ENCODE assay signal across 24 cellular contexts in the genomic region with DNA sequence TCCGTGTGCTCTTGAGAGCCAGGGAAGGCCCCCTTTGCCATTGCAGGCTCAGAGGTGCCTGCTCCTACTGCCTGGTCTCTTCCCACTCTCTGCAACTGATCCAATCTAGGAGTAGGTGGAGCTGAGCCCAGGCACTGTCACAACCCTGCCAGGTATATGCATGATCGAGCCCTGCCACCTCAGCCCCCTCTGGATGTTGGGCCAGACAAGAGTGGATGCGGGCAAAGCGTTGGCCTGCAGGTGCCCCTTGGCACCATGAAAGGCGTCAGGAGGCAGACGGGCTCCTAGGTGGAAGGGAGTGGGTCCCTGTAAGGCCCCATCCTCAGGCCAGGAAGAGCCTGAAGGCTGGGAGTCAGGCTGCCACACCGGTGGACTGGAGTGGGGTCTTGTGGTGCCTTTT. TPM values are rescaled to one million over a fixed set of nuclear protein-coding genes. Genes with fewer than 3 reads are reported as not detected.
A peak's percentile ranks its signal among the peaks of the same experiment; 100 is the strongest.
DNase-seq lines count a peak whose midpoint lies in the region; ATAC-seq, FAIRE-seq and TF ChIP-seq lines count a peak whose summit lies in the region.
"Had no signal": no experiment of that assay in that cellular context is flagged by ENCODE, and none has a peak within 500 bp of the region (broad histone marks: within the 10 kb centered on the region; RNA-seq: fewer than 3 reads in every experiment).

No MANE protein-coding gene starts in this region.

- TF ChIP-seq POLR2A in upper lobe of left lung (IDR thresholded peaks at IDR 0.05) = no peak

- DNase-seq in Right ventricle myocardium superior (peak; percentile 30), left ventricle myocardium inferior (no peak), kidney (peak; percentile 53), lower lobe of right lung (no peak), upper lobe of left lung (peak in 1 of 2 donors; percentile 20), NCI-H524 treated with DMSO at 0.1 percent for 48 hours (lab: John Stamatoyannopoulos, UW) (no peak), RCC 7860 (ENCODE audit: low spot score) (no peak)
- DNase-seq: 8988T; CD4-positive, alpha-beta memory T cell; DMS153; DMS79; GDM1; HFFc6 had no signal

- H3K9me3 ChIP-seq in left ventricle myocardium inferior (replicated peaks) (no peaks in the 10 kb centered on the region), kidney (ENCODE audit: control insufficient read depth in 1 of 2, low read length in 2 of 2) (no peaks in the 10 kb centered on the region), lower lobe of right lung (no peaks in the 10 kb centered on the region), upper lobe of left lung (no peaks in the 10 kb centered on the region)
- H3K9me3 ChIP-seq: BLaER1 had no signal

- no peak overlapping the region for H3K4me3 ChIP-seq in left ventricle myocardium inferior
- no peak overlapping the region for H3K4me3 ChIP-seq in kidney (ENCODE audit: low read length in 2 of 2)
- no peak overlapping the region for H3K4me3 ChIP-seq in lower lobe of right lung
- H3K4me3 ChIP-seq in upper lobe of left lung = no peak overlapping the region
- H3K4me3 ChIP-seq: BLaER1, GM23338 had no signal

- FAIRE-seq in kidney (lab: Jason Lieb, UNC) (no peak), RCC 7860 (lab: Jason Lieb, UNC) (no peak)
- FAIRE-seq: GM12892, GM18507 had no signal

- H3K4me1 ChIP-seq in left ventricle myocardium inferior (no peaks in the 10 kb centered on the region), kidney (ENCODE audit: control insufficient read depth in 1 of 2, insufficient read depth in 1 of 2, low read depth in 1 of 2, low read length in 2 of 2) (no peaks in the 10 kb centered on the region), lower lobe of right lung (no peaks in the 10 kb centered on the region), upper lobe of left lung (peaks cover 0 to 11% (median 0%) of the 10 kb centered on the region in 4 donors)
- H3K4me1 ChIP-seq: BLaER1 had no signal

- no peak overlapping the region for H3K9ac ChIP-seq in kidney (ENCODE audit: low read length in 2 of 2)
- H3K9ac ChIP-seq: BLaER1 had no signal

- no peak for TF ChIP-seq EP300 in upper lobe of left lung (IDR thresholded peaks at IDR 0.05)

- TF ChIP-seq CTCF in left ventricle myocardium inferior (IDR thresholded peaks at IDR 0.05; ENCODE audit: borderline replicate concordance) (no peak), kidney (IDR thresholded peaks at IDR 0.05; ENCODE audit: borderline replicate concordance, extremely low read depth, insufficient read depth) (no peak), lower lobe of right lung (IDR thresholded peaks at IDR 0.05) (no peak), upper lobe of left lung (IDR thresholded peaks at IDR 0.05) (no peak)

- H3K36me3 ChIP-seq in left ventricle myocardium inferior (no peaks in the 10 kb centered on the region), kidney (ENCODE audit: control insufficient read depth in 1 of 2, insufficient read depth in 2 of 2, low read length in 2 of 2) (no peaks in the 10 kb centered on the region), lower lobe of right lung (no peaks in the 10 kb centered on the region), upper lobe of left lung (no peaks in the 10 kb centered on the region)
- H3K36me3 ChIP-seq: BLaER1 had no signal

- ATAC-seq in Right ventricle myocardium superior (ENCODE audit: poor library complexity) (no peak), lower lobe of right lung (peak in 1 of 2 donors; percentile 38), upper lobe of left lung (ENCODE audit: low FRiP score in 2 of 2) (peak; percentile 10 to 70), HG03469 (IDR thresholded peaks at IDR 0.05; ENCODE audit: unreplicated experiment) (no peak)
- ATAC-seq: GM23338, HCT116 had no signal

- H3K27ac ChIP-seq in left ventricle myocardium inferior (replicated peaks) = no peak overlapping the region
- no peak overlapping the region for H3K27ac ChIP-seq in kidney (ENCODE audit: low read depth in 2 of 2, low read length in 2 of 2)
- peak overlapping the region; percentile 62 for H3K27ac ChIP-seq in lower lobe of right lung
- peak overlapping the region in 2 of 4 donors; percentile 4 to 46 for H3K27ac ChIP-seq in upper lobe of left lung
- H3K27ac ChIP-seq: BLaER1 had no signal

- intact Hi-C loops in Right ventricle myocardium superior (cut with DNase I) = no loop called here
- intact Hi-C loops in left ventricle myocardium inferior (cut with micrococcal nuclease) = no loop called here
- intact Hi-C loops in kidney (cut with DNase I) = no loop called here
- intact Hi-C loops in lower lobe of right lung (cut with DNase I) = no loop called here

- peaks cover 3% of the 10 kb centered on the region for H3K27me3 ChIP-seq in left ventricle myocardium inferior (ENCODE audit: low read depth)
- no peaks in the 10 kb centered on the region for H3K27me3 ChIP-seq in lower lobe of right lung (ENCODE audit: low read depth)
- no peaks in the 10 kb centered on the region for H3K27me3 ChIP-seq in upper lobe of left lung
- H3K27me3 ChIP-seq: BLaER1 had no signal

- 87 to 88% methylated on average over 5 to 7 of the region's 7 CpGs for WGBS in upper lobe of left lung, 2 donors

RNA-seq across cellular contexts. Expression of gene OR14J1, which starts 5.9 kb away (rescaled TPM):
- total RNA-seq in Right ventricle myocardium superior (not detected), left ventricle myocardium inferior (not detected), kidney (not detected), lower lobe of right lung (not detected), upper lobe of left lung (not detected)
- polyA plus RNA-seq in kidney (ENCODE audit: insufficient read depth, low read depth, low replicate concordance) = not detected
- total RNA-seq: A673; CD4-positive, alpha-beta memory T cell; Daoy; GM23338; H7; HFFc6 had no signal
- polyA plus RNA-seq: AG04450; CD14-positive monocyte; CD4-positive, alpha-beta memory T cell; GM23338 had no signal

Comparison
In these comparisons a context has a peak if more than half of its experiments do, and no peak if none do; other contexts are left out.
1. DNase-seq: peak in Right ventricle myocardium superior (single experiment) and kidney (single experiment); none in left ventricle myocardium inferior (single experiment), lower lobe of right lung (single experiment), NCI-H524 treated with DMSO at 0.1 percent for 48 hours (single experiment) and RCC 7860 (single experiment).
2. ATAC-seq: peak in upper lobe of left lung (2 of 2); none in Right ventricle myocardium superior (single experiment) and HG03469 (single experiment).